Comparison of ENCODE assay signal across 12 cellular contexts in genomic region chr11:698493-699115, GRCh38. TPM values are rescaled to one million over a fixed set of nuclear protein-coding genes. Genes with fewer than 3 reads are reported as not detected.
DNase-seq lines count a peak whose midpoint lies in the region; FAIRE-seq and TF ChIP-seq lines count a peak whose summit lies in the region.
"Had no signal": no experiment of that assay in that cellular context is flagged by ENCODE, and none has a peak within 500 bp of the region (broad histone marks: within the 10 kb centered on the region; RNA-seq: fewer than 3 reads in every experiment).

No MANE protein-coding gene starts in this region.

- peaks cover 34% of the 10 kb centered on the region for H3K4me1 ChIP-seq in GM23248 (ENCODE audit: insufficient read depth)
- peaks cover 27% of the 10 kb centered on the region for H3K4me1 ChIP-seq in smooth muscle cell (ENCODE audit: low read depth)

- H3K27me3 ChIP-seq in GM23248 (replicated peaks; ENCODE audit: insufficient read depth) (no peaks in the 10 kb centered on the region), smooth muscle cell (ENCODE audit: low read depth) (no peaks in the 10 kb centered on the region)

- peak overlapping the region; percentile 96; the same call in 1 of the 2 replicates for H3K9ac ChIP-seq in GM23248
- H3K9ac ChIP-seq in smooth muscle cell (ENCODE audit: low read depth): no peak overlapping the region
- H3K9ac ChIP-seq: SK-N-SH had no signal

- no peak overlapping the region for H3K4me3 Mint-ChIP-seq in endothelial cell (ENCODE audit: unreplicated experiment)

- peaks cover 1% of the 10 kb centered on the region for H3K36me3 Mint-ChIP-seq in endothelial cell (ENCODE audit: low read depth, unreplicated experiment)

- no peak for FAIRE-seq in RCC 7860 (lab: Jason Lieb, UNC)

- no peak for TF ChIP-seq CTCF in endothelial cell (IDR thresholded peaks at IDR 0.05; ENCODE audit: unreplicated experiment)
- no peak for TF ChIP-seq CTCF in smooth muscle cell (IDR thresholded peaks at IDR 0.05; ENCODE audit: borderline replicate concordance, insufficient read depth, poor library complexity, severe bottlenecking)

- H3K27me3 Mint-ChIP-seq in endothelial cell (ENCODE audit: unreplicated experiment): peaks cover under 1% of the 10 kb centered on the region

- no peak for DNase-seq in GM23248
- peak; percentile 5 for DNase-seq in RCC 7860 (ENCODE audit: low spot score)
- no peak for DNase-seq in endothelial cell (ENCODE audit: low spot score)
- no peak for DNase-seq in smooth muscle cell (lab: John Stamatoyannopoulos, UW; ENCODE audit: unreplicated experiment)
- DNase-seq in amygdala (lab: John Stamatoyannopoulos, UW): no peak
- no peak for DNase-seq in islet precursor cell
- DNase-seq in NCI-H2171 treated with DMSO at 0.1 percent for 48 hours (lab: John Stamatoyannopoulos, UW): no peak
- DNase-seq in GDM1 (lab: John Stamatoyannopoulos, UW): no peak
- DNase-seq: activated gamma-delta T cell, NCI-H187, NCI-H82, SK-N-SH had no signal

- H3F3A ChIP-seq in GM23248 (ENCODE audit: insufficient read depth) (peaks cover 31% of the 10 kb centered on the region), smooth muscle cell (ENCODE audit: low read depth) (peaks cover 16% of the 10 kb centered on the region)

- peaks cover 29% of the 10 kb centered on the region for H3K4me1 Mint-ChIP-seq in endothelial cell (ENCODE audit: unreplicated experiment)

- H3K4me2 ChIP-seq in GM23248 (ENCODE audit: unreplicated experiment) (no peak overlapping the region), smooth muscle cell (peak overlapping the region; percentile 96)

- 77 to 78% methylated on average over 17 of the region's 17 CpGs for WGBS in GM23248 (ENCODE audit: low coverage in 1 of 2, low lambda C conversion rate in 2 of 2, missing lambda C conversion rate in 2 of 2), 2 experiments
- 80% methylated on average over 17 of the region's 17 CpGs for WGBS in smooth muscle cell (ENCODE audit: low lambda C conversion rate)

- no peaks in the 10 kb centered on the region for H4K20me1 ChIP-seq in GM23248 (ENCODE audit: insufficient read depth)
- H4K20me1 ChIP-seq in smooth muscle cell (ENCODE audit: low read depth): peaks cover 61% of the 10 kb centered on the region

- peaks cover 61% of the 10 kb centered on the region for H3K79me2 ChIP-seq in GM23248 (ENCODE audit: insufficient read depth)
- H3K79me2 ChIP-seq in smooth muscle cell (ENCODE audit: low read depth): peaks cover 17% of the 10 kb centered on the region

- H3K9me3 ChIP-seq in GM23248 (ENCODE audit: low read depth) (no peaks in the 10 kb centered on the region), smooth muscle cell (replicated peaks; ENCODE audit: low read depth) (no peaks in the 10 kb centered on the region)
- H3K9me3 ChIP-seq: SK-N-SH had no signal

- peak overlapping the region; percentile 94 for H3K27ac ChIP-seq in GM23248
- H3K27ac ChIP-seq in smooth muscle cell (ENCODE audit: low read depth): peak overlapping the region; percentile 100

- H3K27ac Mint-ChIP-seq in endothelial cell (ENCODE audit: unreplicated experiment): peak overlapping the region; percentile 33

- no peak overlapping the region for H2AFZ ChIP-seq in GM23248
- H2AFZ ChIP-seq in smooth muscle cell (ENCODE audit: low read depth): no peak overlapping the region

- H3K36me3 ChIP-seq in GM23248 (ENCODE audit: low read depth): no peaks in the 10 kb centered on the region
- H3K36me3 ChIP-seq in smooth muscle cell (ENCODE audit: low read depth): no peaks in the 10 kb centered on the region

- H3K9me2 ChIP-seq in GM23248 (ENCODE audit: insufficient read depth): no peaks in the 10 kb centered on the region
- H3K9me2 ChIP-seq: SK-N-SH had no signal

- in situ Hi-C loops in GM23248 (cut with MboI): no loop called here

- H3K9me3 Mint-ChIP-seq in endothelial cell (ENCODE audit: unreplicated experiment): no peaks in the 10 kb centered on the region

- no peak overlapping the region for H3K4me3 ChIP-seq in GM23248
- H3K4me3 ChIP-seq in smooth muscle cell: no peak overlapping the region

RNA-seq across cellular contexts. Expression of gene TMEM80, which starts 3.0 kb away (rescaled TPM):
- total RNA-seq in GM23248 (2014; rRNA removed; shearing (Covaris generic)): 27.0 and 37.3 TPM in 2 replicates
- polyA plus RNA-seq in GM23248 (2016; fragmentation: Nextera tagmentation; extraction: Ambion mirVana) (47.9 and 50.1 TPM in 2 replicates), smooth muscle cell (14.3 and 24.3 TPM in 2 replicates)
- total RNA-seq in endothelial cell (ENCODE audit: unreplicated experiment) (22.9 TPM), smooth muscle cell (5.5 and 9.0 TPM in 2 replicates)

RNA-seq across cellular contexts. Expression of gene DEAF1, which starts 3.6 kb away (rescaled TPM):
- total RNA-seq in GM23248 (2014; rRNA removed; shearing (Covaris generic)): 31.6 and 38.5 TPM in 2 replicates
- polyA plus RNA-seq in GM23248 (2016; fragmentation: Nextera tagmentation; extraction: Ambion mirVana): 31.7 and 35.0 TPM in 2 replicates
- 118 TPM for total RNA-seq in endothelial cell (ENCODE audit: unreplicated experiment)
- 18.7 and 19.0 TPM in 2 replicates for total RNA-seq in smooth muscle cell
- polyA plus RNA-seq in smooth muscle cell: 39.2 and 61.5 TPM in 2 replicates

RNA-seq across cellular contexts. Expression of gene EPS8L2, which starts 7.4 kb away (rescaled TPM):
- total RNA-seq in GM23248 (2014; rRNA removed; shearing (Covaris generic)): 58.3 and 59.7 TPM in 2 replicates
- polyA plus RNA-seq in GM23248 (2016; fragmentation: Nextera tagmentation; extraction: Ambion mirVana) (46.4 and 48.2 TPM in 2 replicates), smooth muscle cell (37.7 and 133 TPM in 2 replicates)
- total RNA-seq in endothelial cell (ENCODE audit: unreplicated experiment) (8.0 TPM), smooth muscle cell (47.9 and 74.9 TPM in 2 replicates)

RNA-seq across cellular contexts. Expression of gene TALDO1, which starts 48.7 kb away (rescaled TPM):
- 185 and 216 TPM in 2 replicates for total RNA-seq in GM23248 (2014; rRNA removed; shearing (Covaris generic))
- polyA plus RNA-seq in GM23248 (2016; fragmentation: Nextera tagmentation; extraction: Ambion mirVana) (313 and 318 TPM in 2 replicates), smooth muscle cell (155 and 158 TPM in 2 replicates)
- total RNA-seq in endothelial cell (ENCODE audit: unreplicated experiment) (123 TPM), smooth muscle cell (100 and 103 TPM in 2 replicates)
